Comparison of ENCODE assay signal across 29 cellular contexts in the genomic region with DNA sequence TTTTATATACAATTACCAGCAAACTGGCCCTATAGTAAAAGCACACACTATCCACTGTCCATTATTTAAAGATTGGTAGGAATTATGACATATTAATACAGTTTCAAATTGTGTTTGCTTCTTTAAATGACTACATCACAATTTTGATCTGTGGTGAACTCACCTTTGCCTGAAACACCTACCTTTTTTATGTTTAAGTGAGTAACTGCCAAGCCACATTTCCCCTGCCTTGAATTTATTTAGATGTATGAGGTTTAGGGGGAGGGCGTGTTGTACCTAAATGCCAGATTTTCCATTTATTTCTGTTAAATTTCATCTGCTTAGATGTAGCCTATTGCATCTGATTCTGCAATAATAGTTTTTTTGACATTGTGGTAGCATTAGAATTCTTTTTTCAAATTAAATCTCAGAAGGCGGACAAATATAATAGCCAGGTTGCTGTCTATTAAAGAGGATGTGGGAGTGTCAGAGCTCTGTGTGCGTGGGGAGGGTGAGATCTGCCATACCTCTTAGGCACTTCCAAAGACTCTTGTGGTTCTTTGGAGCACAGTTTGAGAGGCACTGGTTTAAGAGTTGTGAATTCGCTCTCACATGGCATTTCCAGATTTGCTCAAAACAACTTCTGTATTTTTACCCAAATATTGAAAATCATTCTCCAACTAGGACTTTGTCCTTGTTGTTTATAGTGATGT. TPM values are rescaled to one million over a fixed set of nuclear protein-coding genes. Genes with fewer than 3 reads are reported as not detected.
DNase-seq lines count a peak whose midpoint lies in the region; ATAC-seq and TF ChIP-seq lines count a peak whose summit lies in the region.
"Had no signal": no experiment of that assay in that cellular context is flagged by ENCODE, and none has a peak within 500 bp of the region (broad histone marks: within the 10 kb centered on the region; RNA-seq: fewer than 3 reads in every experiment).

No MANE protein-coding gene starts in this region.

- peak; percentile 77 for ATAC-seq in activated CD8-positive, alpha-beta T cell treated with anti-CD3 and anti-CD28 coated beads for 36 hours
- no peak for ATAC-seq in activated CD8-positive, alpha-beta T cell treated with anti-CD3 and anti-CD28 coated beads, Interleukin-2, amount 10 ng/mL, durations not matched to agents 7 days and 5 days
- ATAC-seq in stimulated activated naive B cell treated with anti-CD40 and anti-IgM and Interleukin-4, amounts not matched to agents 10 μg/mL and 1 μg/mL and 100 μg/mL, for 72 hours (replicated peaks): no peak
- no peak for ATAC-seq in HG03175 (IDR thresholded peaks at IDR 0.05; ENCODE audit: unreplicated experiment)
- ATAC-seq in HG03025 (IDR thresholded peaks at IDR 0.05; ENCODE audit: low FRiP score, unreplicated experiment): no peak
- ATAC-seq: gastrocnemius medialis, left colon, right lobe of liver had no signal

- H3K4me2 ChIP-seq in OCI-LY7 (ENCODE audit: low read length) (peak overlapping the region; percentile 2; the same call in 1 of the 2 replicates), hepatocyte (peak overlapping the region; percentile 41)

- H3K27me3 ChIP-seq in hepatocyte: peaks cover 6% of the 10 kb centered on the region
- H3K27me3 ChIP-seq: gastrocnemius medialis, MG63, right lobe of liver, SJSA1, stomach, thyroid gland, vagina had no signal

- peak overlapping the region; percentile 19 for H3K4me3 Mint-ChIP-seq in activated CD8-positive, alpha-beta T cell treated with anti-CD3 and anti-CD28 coated beads for 36 hours
- no peak overlapping the region for H3K4me3 Mint-ChIP-seq in activated CD8-positive, alpha-beta T cell treated with anti-CD3 and anti-CD28 coated beads, Interleukin-2, amount 10 ng/mL, durations not matched to agents 7 days and 5 days
- H3K4me3 Mint-ChIP-seq in stimulated activated naive B cell treated with anti-CD40 and anti-IgM and Interleukin-4, amounts not matched to agents 10 μg/mL and 1 μg/mL and 100 μg/mL, for 72 hours: peak overlapping the region; percentile 30 to 74
- H3K4me3 Mint-ChIP-seq: activated T-cell treated with anti-CD3 and anti-CD28 coated beads, Interleukin-2, amount 50 U/mL, for 4 hours; H9 had no signal

- no peak overlapping the region for H2AFZ ChIP-seq in OCI-LY7 (ENCODE audit: low read length)
- H2AFZ ChIP-seq in hepatocyte: no peak overlapping the region

- intact Hi-C loops in activated CD8-positive, alpha-beta T cell treated with anti-CD3 and anti-CD28 coated beads for 36 hours (cut with micrococcal nuclease): no loop called here
- intact Hi-C loops in OCI-LY7 (cut with micrococcal nuclease; ENCODE audit: unreplicated experiment): no loop called here

- H3K79me2 ChIP-seq in OCI-LY7 (ENCODE audit: insufficient read depth, low read depth, low read length): peaks cover 3% of the 10 kb centered on the region; the same call in 1 of the 2 replicates
- H3K79me2 ChIP-seq in hepatocyte: no peaks in the 10 kb centered on the region

- WGBS in hepatocyte (ENCODE audit: low lambda C conversion rate, missing lambda C conversion rate): 82% methylated on average over 4 of the region's 4 CpGs

- CTCF ChIA-PET in activated CD8-positive, alpha-beta T cell treated with anti-CD3 and anti-CD28 coated beads for 36 hours (lab: Charles Lee): no interaction called here
- CTCF ChIA-PET in activated CD8-positive, alpha-beta T cell treated with anti-CD3 and anti-CD28 coated beads, Interleukin-2, amount 10 ng/mL, durations not matched to agents 7 days and 5 days (lab: Charles Lee): no interaction called here
- CTCF ChIA-PET in OCI-LY7 (lab: Charles Lee; ENCODE audit: unreplicated experiment): no interaction called here

- peaks cover 3% of the 10 kb centered on the region for H3K9me3 Mint-ChIP-seq in activated CD8-positive, alpha-beta T cell treated with anti-CD3 and anti-CD28 coated beads for 36 hours
- peaks cover 4% of the 10 kb centered on the region for H3K9me3 Mint-ChIP-seq in activated CD8-positive, alpha-beta T cell treated with anti-CD3 and anti-CD28 coated beads, Interleukin-2, amount 10 ng/mL, durations not matched to agents 7 days and 5 days (ENCODE audit: insufficient read depth)
- peaks cover 1 to 4% of the 10 kb centered on the region in 2 donors for H3K9me3 Mint-ChIP-seq in stimulated activated naive B cell treated with anti-CD40 and anti-IgM and Interleukin-4, amounts not matched to agents 10 μg/mL and 1 μg/mL and 100 μg/mL, for 72 hours
- H3K9me3 Mint-ChIP-seq: CD4-positive, alpha-beta memory T cell had no signal

- POLR2A ChIA-PET in activated CD8-positive, alpha-beta T cell treated with anti-CD3 and anti-CD28 coated beads for 36 hours (lab: Charles Lee): no interaction called here
- POLR2A ChIA-PET in activated CD8-positive, alpha-beta T cell treated with anti-CD3 and anti-CD28 coated beads, Interleukin-2, amount 10 ng/mL, durations not matched to agents 7 days and 5 days (lab: Charles Lee): interaction anchor here (0.6 kb wide), 1 partner anchor 268 kb away, joined by 3 read pairs; no protein-coding TSS in a partner anchor
- POLR2A ChIA-PET in OCI-LY7 (lab: Charles Lee): interaction anchor here (0.8 to 1.2 kb wide), 3 partner anchors 10 to 203 kb away, joined by 3 to 4 read pairs (median 3); no protein-coding TSS in a partner anchor

- H3K4me1 ChIP-seq in OCI-LY7 (ENCODE audit: insufficient read depth, low read length, poor library complexity, severe bottlenecking): peaks cover 38% of the 10 kb centered on the region
- H3K4me1 ChIP-seq in hepatocyte (ENCODE audit: insufficient read depth): no peaks in the 10 kb centered on the region
- H3K4me1 ChIP-seq: gastrocnemius medialis, right lobe of liver, SJSA1, stomach, thyroid gland, vagina had no signal

- no peaks in the 10 kb centered on the region for H3K9me3 ChIP-seq in OCI-LY7 (ENCODE audit: low read length)
- H3K9me3 ChIP-seq in hepatocyte (ENCODE audit: low read depth): no peaks in the 10 kb centered on the region
- H3K9me3 ChIP-seq: gastrocnemius medialis, MG63, right lobe of liver, SJSA1, stomach, thyroid gland, vagina had no signal

- H3K9me2 ChIP-seq in OCI-LY7 (ENCODE audit: insufficient read depth, low read length) (no peaks in the 10 kb centered on the region), hepatocyte (replicated peaks; ENCODE audit: insufficient read depth) (no peaks in the 10 kb centered on the region)

- H3K4me1 Mint-ChIP-seq in activated CD8-positive, alpha-beta T cell treated with anti-CD3 and anti-CD28 coated beads for 36 hours (ENCODE audit: low read depth): peaks cover 56% of the 10 kb centered on the region
- H3K4me1 Mint-ChIP-seq in activated CD8-positive, alpha-beta T cell treated with anti-CD3 and anti-CD28 coated beads, Interleukin-2, amount 10 ng/mL, durations not matched to agents 7 days and 5 days (ENCODE audit: low read depth): peaks cover 31% of the 10 kb centered on the region
- H3K4me1 Mint-ChIP-seq in stimulated activated naive B cell treated with anti-CD40 and anti-IgM and Interleukin-4, amounts not matched to agents 10 μg/mL and 1 μg/mL and 100 μg/mL, for 72 hours: peaks cover 38 to 77% of the 10 kb centered on the region in 2 donors
- H3K4me1 Mint-ChIP-seq: H9 had no signal

- H3K27ac Mint-ChIP-seq in activated CD8-positive, alpha-beta T cell treated with anti-CD3 and anti-CD28 coated beads for 36 hours: peak overlapping the region; percentile 77
- H3K27ac Mint-ChIP-seq in activated CD8-positive, alpha-beta T cell treated with anti-CD3 and anti-CD28 coated beads, Interleukin-2, amount 10 ng/mL, durations not matched to agents 7 days and 5 days: no peak overlapping the region
- no peak overlapping the region for H3K27ac Mint-ChIP-seq in stimulated activated naive B cell treated with anti-CD40 and anti-IgM and Interleukin-4, amounts not matched to agents 10 μg/mL and 1 μg/mL and 100 μg/mL, for 72 hours
- H3K27ac Mint-ChIP-seq: H9 had no signal

- H3K27me3 Mint-ChIP-seq in activated CD8-positive, alpha-beta T cell treated with anti-CD3 and anti-CD28 coated beads for 36 hours: no peaks in the 10 kb centered on the region
- H3K27me3 Mint-ChIP-seq in activated CD8-positive, alpha-beta T cell treated with anti-CD3 and anti-CD28 coated beads, Interleukin-2, amount 10 ng/mL, durations not matched to agents 7 days and 5 days (ENCODE audit: low read depth): no peaks in the 10 kb centered on the region
- no peaks in the 10 kb centered on the region for H3K27me3 Mint-ChIP-seq in stimulated activated naive B cell treated with anti-CD40 and anti-IgM and Interleukin-4, amounts not matched to agents 10 μg/mL and 1 μg/mL and 100 μg/mL, for 72 hours
- H3K27me3 Mint-ChIP-seq: CD4-positive, alpha-beta memory T cell had no signal

- H3K4me3 ChIP-seq in OCI-LY7 (ENCODE audit: low read depth, low read length, poor library complexity, severe bottlenecking) (no peak overlapping the region), hepatocyte (no peak overlapping the region)
- H3K4me3 ChIP-seq: gastrocnemius medialis, K562, MG63, right lobe of liver, SJSA1, stomach, thyroid gland, vagina had no signal

- peaks cover 77% of the 10 kb centered on the region for H3K36me3 Mint-ChIP-seq in activated CD8-positive, alpha-beta T cell treated with anti-CD3 and anti-CD28 coated beads for 36 hours (ENCODE audit: low read depth)
- H3K36me3 Mint-ChIP-seq in activated CD8-positive, alpha-beta T cell treated with anti-CD3 and anti-CD28 coated beads, Interleukin-2, amount 10 ng/mL, durations not matched to agents 7 days and 5 days (ENCODE audit: low read depth): peaks cover 92% of the 10 kb centered on the region
- H3K36me3 Mint-ChIP-seq in stimulated activated naive B cell treated with anti-CD40 and anti-IgM and Interleukin-4, amounts not matched to agents 10 μg/mL and 1 μg/mL and 100 μg/mL, for 72 hours: peaks cover 67 to 88% of the 10 kb centered on the region in 2 donors

- no peak for DNase-seq in activated CD8-positive, alpha-beta T cell treated with anti-CD3 and anti-CD28 coated beads for 36 hours
- no peak for DNase-seq in activated CD8-positive, alpha-beta T cell treated with anti-CD3 and anti-CD28 coated beads, Interleukin-2, amount 10 ng/mL, durations not matched to agents 7 days and 5 days
- no peak for DNase-seq in OCI-LY7 (ENCODE audit: low spot score)
- DNase-seq in hepatocyte (ENCODE audit: low spot score): no peak
- DNase-seq in stimulated activated naive B cell treated with anti-CD40 and anti-IgM and Interleukin-4, amounts not matched to agents 10 μg/mL and 1 μg/mL and 100 μg/mL, for 72 hours: no peak
- no peak for DNase-seq in OCI-M1 (lab: John Stamatoyannopoulos, UW)
- DNase-seq: activated CD8-positive, alpha-beta memory T cell treated with anti-CD3 and anti-CD28 coated beads for 24 hours; activated naive CD4-positive, alpha-beta T cell; activated T-cell treated with anti-CD3 and anti-CD28 coated beads, Interleukin-2, amount 50 U/mL, for 4 hours; CD4-positive, alpha-beta memory T cell; central memory CD4-positive, alpha-beta T cell; dermis blood vessel endothelial cell; gastrocnemius medialis; H9; hippocampal formation; left colon; mammary epithelial cell; MG63; NCI-H1105 treated with DMSO at 0.1 percent for 48 hours; NCI-H1930; NCI-H69; right lobe of liver; stomach; thyroid gland had no signal

- H3K27ac ChIP-seq in OCI-LY7 (ENCODE audit: low read depth, low read length, poor library complexity, severe bottlenecking) (no peak overlapping the region), hepatocyte (no peak overlapping the region)
- H3K27ac ChIP-seq: gastrocnemius medialis, right lobe of liver, SJSA1, stomach, thyroid gland, vagina had no signal

- H4K20me1 ChIP-seq in OCI-LY7 (ENCODE audit: insufficient read depth, low read length) (no peaks in the 10 kb centered on the region), hepatocyte (ENCODE audit: insufficient read depth, poor library complexity, severe bottlenecking) (no peaks in the 10 kb centered on the region)

- TF ChIP-seq CTCF in activated CD8-positive, alpha-beta T cell treated with anti-CD3 and anti-CD28 coated beads for 36 hours (IDR thresholded peaks at IDR 0.05): no peak
- TF ChIP-seq CTCF in OCI-LY7 (conservative IDR thresholded peaks at IDR 0.05; ENCODE audit: low read length): no peak
- TF ChIP-seq CTCF in hepatocyte (IDR thresholded peaks at IDR 0.05; ENCODE audit: poor library complexity): no peak

- no TSS peak for BruUV-seq in OCI-LY7 (replicated peaks; lab: Mats Ljungman, UMichigan)

- peaks cover 97% of the 10 kb centered on the region for H3K36me3 ChIP-seq in OCI-LY7 (ENCODE audit: insufficient read depth, low read length)
- H3K36me3 ChIP-seq in hepatocyte (replicated peaks; ENCODE audit: insufficient read depth, low read depth): no peaks in the 10 kb centered on the region
- H3K36me3 ChIP-seq: gastrocnemius medialis, MG63, right lobe of liver, SJSA1, thyroid gland, vagina had no signal

RNA-seq across cellular contexts. Expression of a gene that starts 13.8 kb away (rescaled TPM):
- 10 to 100 TPM; 26.8 to 27.0 TPM for total RNA-seq in activated CD8-positive, alpha-beta T cell treated with anti-CD3 and anti-CD28 coated beads for 36 hours
- total RNA-seq in activated CD8-positive, alpha-beta T cell treated with anti-CD3 and anti-CD28 coated beads, Interleukin-2, amount 10 ng/mL, durations not matched to agents 7 days and 5 days: 10 to 100 TPM; 53.1 to 55.6 TPM
- 21.1 and 22.8 TPM in 2 replicates for total RNA-seq in OCI-LY7 (2014; rRNA removed; shearing (Covaris generic))
- total RNA-seq in OCI-LY7 (2022): 47.2 and 53.1 TPM in 2 replicates
- 0.03 and 0.04 TPM in 2 replicates for total RNA-seq in hepatocyte
- polyA plus RNA-seq in hepatocyte: 0.25 and 0.56 TPM in 2 replicates
- total RNA-seq: H9, mammary epithelial cell had no signal
- polyA plus RNA-seq: mammary epithelial cell had no signal

Comparison
In these comparisons a context has a peak if more than half of its experiments do, and no peak if none do; other contexts are left out.
1. RNA of a gene that starts 13.8 kb away (total RNA-seq): 53.1 to 55.6 TPM in activated CD8-positive, alpha-beta T cell treated with anti-CD3 and anti-CD28 coated beads, Interleukin-2, amount 10 ng/mL, durations not matched to agents 7 days and 5 days, 21.1 to 53.1 TPM in OCI-LY7 and 26.8 to 27.0 TPM in activated CD8-positive, alpha-beta T cell treated with anti-CD3 and anti-CD28 coated beads for 36 hours; 0.03 to 0.04 TPM in hepatocyte; every median in the first group is over 10 times any median in the second.